ENCODE assay signal across 8 cellular contexts in genomic region chr7:5773661-5774086, GRCh38. TPM values are rescaled to one million over a fixed set of nuclear protein-coding genes. Genes with fewer than 3 reads are reported as not detected.
DNase-seq lines count a peak whose midpoint lies in the region; ATAC-seq and TF ChIP-seq lines count a peak whose summit lies in the region.

No MANE protein-coding gene starts in this region.

- H3K4me1 ChIP-seq in BE2C, result no peaks in the 10 kb centered on the region; the same call in 1 of the 2 replicates

- H3K36me3 Mint-ChIP-seq in activated naive CD4-positive, alpha-beta T cell treated with anti-CD3 and anti-CD28 coated beads, Interleukin-2, amount 50 U/mL, for 72 hours, result peaks cover 13 to 14% of the 10 kb centered on the region in 2 donors
- peaks cover 23% of the 10 kb centered on the region for H3K36me3 Mint-ChIP-seq in nephron (ENCODE audit: low read depth)

- H3K4me1 Mint-ChIP-seq in nephron, result peaks cover 16% of the 10 kb centered on the region

- H3K27me3 ChIP-seq in BE2C, result no peaks in the 10 kb centered on the region

- H3K4me3 ChIP-seq in BE2C (ENCODE audit: low read depth, low read length), result no peak overlapping the region

- no peaks in the 10 kb centered on the region for H3K9me3 ChIP-seq in BE2C

- H3K4me3 Mint-ChIP-seq in nephron, result no peak overlapping the region

- ATAC-seq in activated naive CD4-positive, alpha-beta T cell treated with anti-CD3 and anti-CD28 coated beads, Interleukin-2, amount 50 U/mL, for 72 hours, result peak; percentile 65 to 83

- H3K9me3 Mint-ChIP-seq in activated naive CD4-positive, alpha-beta T cell treated with anti-CD3 and anti-CD28 coated beads, Interleukin-2, amount 50 U/mL, for 72 hours, result no peaks in the 10 kb centered on the region
- H3K9me3 Mint-ChIP-seq in nephron, result no peaks in the 10 kb centered on the region

- H3K36me3 ChIP-seq in BE2C, result peaks cover 14% of the 10 kb centered on the region

- DNase-seq in BE2C, result peak; percentile 19
- DNase-seq in M059J (ENCODE audit: low read depth), result peak; percentile 99
- peak; percentile 70 to 78 for DNase-seq in activated naive CD4-positive, alpha-beta T cell treated with anti-CD3 and anti-CD28 coated beads, Interleukin-2, amount 50 U/mL, for 72 hours (ENCODE audit: low spot score in 2 of 2)
- no peak for DNase-seq in 8988T
- no peak for DNase-seq in activated CD4-positive, CD25-positive, alpha-beta regulatory T cell treated with anti-CD3 and anti-CD28 coated beads, Interleukin-2, amount 50 U/mL, for 72 hours
- DNase-seq in cerebellar nuclear complex (lab: John Stamatoyannopoulos, UW), result no peak
- DNase-seq in retina, result no peak

- no peaks in the 10 kb centered on the region for H3K27me3 Mint-ChIP-seq in nephron (ENCODE audit: low read depth)

- H3K27ac Mint-ChIP-seq in activated naive CD4-positive, alpha-beta T cell treated with anti-CD3 and anti-CD28 coated beads, Interleukin-2, amount 50 U/mL, for 72 hours, result peak overlapping the region; percentile 93 to 96
- H3K27ac Mint-ChIP-seq in nephron, result peak overlapping the region in 2 of 3 experiments; percentile 28 to 38

- TF ChIP-seq CTCF in BE2C (IDR thresholded peaks at IDR 0.05; ENCODE audit: low read depth, low read length), result no peak
- TF ChIP-seq CTCF in nephron (IDR thresholded peaks at IDR 0.05; ENCODE audit: unreplicated experiment in 3 of 3), result no peak

RNA-seq across cellular contexts. Expression of gene RNF216, which starts 7.8 kb away (rescaled TPM):
- polyA plus RNA-seq in BE2C (2012; ENCODE audit: insufficient read depth, insufficient read length, low read depth), result 27.7 TPM
- total RNA-seq in M059J (2014; rRNA removed; shearing (Covaris generic)), result 26.3 and 43.8 TPM in 2 replicates
- 10 to 100 TPM; 42.1 to 43.8 TPM for total RNA-seq in activated naive CD4-positive, alpha-beta T cell treated with anti-CD3 and anti-CD28 coated beads, Interleukin-2, amount 50 U/mL, for 72 hours

Comparison
In these comparisons a context has a peak if more than half of its experiments do, and no peak if none do; other contexts are left out.
1. DNase-seq: peak in BE2C (single experiment), M059J (single experiment) and activated naive CD4-positive, alpha-beta T cell treated with anti-CD3 and anti-CD28 coated beads, Interleukin-2, amount 50 U/mL, for 72 hours (2 of 2); none in 8988T (single experiment), activated CD4-positive, CD25-positive, alpha-beta regulatory T cell treated with anti-CD3 and anti-CD28 coated beads, Interleukin-2, amount 50 U/mL, for 72 hours (single experiment), cerebellar nuclear complex (0 of 2) and retina (single experiment).